Comparison of ENCODE assay signal across 1 cellular context in genomic region chr10:50506861-50507573, GRCh38.
A peak's percentile ranks its signal among the peaks of the same experiment; 100 is the strongest.
TF ChIP-seq lines count a peak whose summit lies in the region.

No MANE protein-coding gene starts in this region.

TF ChIP-seq in WTC11, 78 proteins besides CTCF, POLR2A, EP300 and RAD21 (continued from another document):
- TF ChIP-seq GTF2I (CRISPR knock-in tag; conservative IDR thresholded peaks at IDR 0.05) (peak; percentile 51; the same call in 1 of the 2 replicates), ESRRA (CRISPR knock-in tag; IDR thresholded peaks at IDR 0.05; ENCODE audit: borderline replicate concordance) (no peak), ARID4B (CRISPR knock-in tag; IDR thresholded peaks at IDR 0.05; ENCODE audit: borderline replicate concordance) (no peak)
